10 cellular contexts compared by ENCODE assay signal in genomic region chr13:114134111-114134943, GRCh38. TPM values are rescaled to one million over a fixed set of nuclear protein-coding genes. Genes with fewer than 3 reads are reported as not detected.
DNase-seq lines count a peak whose midpoint lies in the region; ATAC-seq, FAIRE-seq and TF ChIP-seq lines count a peak whose summit lies in the region.
"Had no signal": no experiment of that assay in that cellular context is flagged by ENCODE, and none has a peak within 500 bp of the region (broad histone marks: within the 10 kb centered on the region; RNA-seq: fewer than 3 reads in every experiment).

No MANE protein-coding gene starts in this region.

- peaks cover 0 to 32% (median 7%) of the 10 kb centered on the region in 11 experiments; a peak in 7 of 22 replicates for H4K20me1 ChIP-seq in BLaER1 treated with 17β-estradiol and CSF1 and Interleukin-3, amounts not matched to agents 10 nM and 100 nM

- H3K4me1 Mint-ChIP-seq in activated CD8-positive, alpha-beta T cell treated with anti-CD3 and anti-CD28 coated beads for 36 hours (ENCODE audit: low read depth): peaks cover 14% of the 10 kb centered on the region

- no peaks in the 10 kb centered on the region for H3K27me3 Mint-ChIP-seq in activated CD8-positive, alpha-beta T cell treated with anti-CD3 and anti-CD28 coated beads for 36 hours

- peaks cover 26 to 43% (median 34%) of the 10 kb centered on the region in 10 experiments for H3K4me1 ChIP-seq in BLaER1 treated with 17β-estradiol and CSF1 and Interleukin-3, amounts not matched to agents 10 nM and 100 nM
- peaks cover 20% of the 10 kb centered on the region for H3K4me1 ChIP-seq in mucosa of descending colon (ENCODE audit: low read depth)

- H3K9me3 ChIP-seq in BLaER1 treated with 17β-estradiol and CSF1 and Interleukin-3, amounts not matched to agents 10 nM and 100 nM (replicated peaks in 1 of 11): no peaks in the 10 kb centered on the region; a peak in 1 of 22 replicates
- no peaks in the 10 kb centered on the region for H3K9me3 ChIP-seq in mucosa of descending colon

- peak overlapping the region in 4 of 10 experiments; percentile 6 to 36 (median 28); a peak in 3 of 20 replicates for H3K4me3 ChIP-seq in BLaER1 treated with 17β-estradiol and CSF1 and Interleukin-3, amounts not matched to agents 10 nM and 100 nM
- H3K4me3 ChIP-seq in mucosa of descending colon: no peak overlapping the region

- no peak for ATAC-seq in activated CD8-positive, alpha-beta T cell treated with anti-CD3 and anti-CD28 coated beads for 36 hours
- ATAC-seq in mucosa of descending colon: peak; percentile 36
- no peak for ATAC-seq in GM19324 (IDR thresholded peaks at IDR 0.05; ENCODE audit: low FRiP score, unreplicated experiment)

- no peak for TF ChIP-seq POLR2A in GM12892 (IDR thresholded peaks at IDR 0.05; ENCODE audit: low read depth, low read length)

- H3K9me3 Mint-ChIP-seq in activated CD8-positive, alpha-beta T cell treated with anti-CD3 and anti-CD28 coated beads for 36 hours: peaks cover 2% of the 10 kb centered on the region

- H3K27ac Mint-ChIP-seq in activated CD8-positive, alpha-beta T cell treated with anti-CD3 and anti-CD28 coated beads for 36 hours: peak overlapping the region; percentile 11

- intact Hi-C loops in activated CD8-positive, alpha-beta T cell treated with anti-CD3 and anti-CD28 coated beads for 36 hours (cut with micrococcal nuclease): no loop called here
- intact Hi-C loops in mucosa of descending colon (cut with DNase I, micrococcal nuclease): loop anchor here in 1 of 2 donors (5.0 kb wide), 1 partner anchor 67 kb away; no protein-coding TSS in a partner anchor

- peak overlapping the region in 7 of 11 experiments; percentile 0 to 50 (median 41); a peak in 9 of 22 replicates for H3K9ac ChIP-seq in BLaER1 treated with 17β-estradiol and CSF1 and Interleukin-3, amounts not matched to agents 10 nM and 100 nM

- H3K36me3 Mint-ChIP-seq in activated CD8-positive, alpha-beta T cell treated with anti-CD3 and anti-CD28 coated beads for 36 hours (ENCODE audit: low read depth): peaks cover 10% of the 10 kb centered on the region

- TF ChIP-seq CTCF in activated CD8-positive, alpha-beta T cell treated with anti-CD3 and anti-CD28 coated beads for 36 hours (IDR thresholded peaks at IDR 0.05): no peak
- no peak for TF ChIP-seq CTCF in mucosa of descending colon (IDR thresholded peaks at IDR 0.05)

- no peaks in the 10 kb centered on the region for H3K36me3 ChIP-seq in BLaER1 treated with 17β-estradiol and CSF1 and Interleukin-3, amounts not matched to agents 10 nM and 100 nM
- no peaks in the 10 kb centered on the region for H3K36me3 ChIP-seq in mucosa of descending colon (ENCODE audit: low read depth)

- POLR2A ChIA-PET in activated CD8-positive, alpha-beta T cell treated with anti-CD3 and anti-CD28 coated beads for 36 hours (lab: Charles Lee): interaction anchor here (1.4 kb wide), 1 partner anchor 10 kb away, joined by 4 read pairs; no protein-coding TSS in a partner anchor

- CTCF ChIA-PET in activated CD8-positive, alpha-beta T cell treated with anti-CD3 and anti-CD28 coated beads for 36 hours (lab: Charles Lee): interaction anchor here (0.7 kb wide), 1 partner anchor 92 kb away, joined by 3 read pairs; no protein-coding TSS in a partner anchor

- peak; percentile 17 for FAIRE-seq in GM12892 (lab: Jason Lieb, UNC)

- DNase-seq in GM12892 (ENCODE audit: insufficient read length) (no peak), mucosa of descending colon (peak in 2 of 3 donors; percentile 58 to 67), NCI-H226 (no peak), LoVo (ENCODE audit: low spot score) (no peak), dermis blood vessel endothelial cell (no peak)
- peak; percentile 30 for DNase-seq in activated CD8-positive, alpha-beta T cell treated with anti-CD3 and anti-CD28 coated beads for 36 hours
- DNase-seq: hypothalamus, OCI-M1 had no signal

- H3K27me3 ChIP-seq in BLaER1 treated with 17β-estradiol and CSF1 and Interleukin-3, amounts not matched to agents 10 nM and 100 nM: no peaks in the 10 kb centered on the region

- peak overlapping the region in 8 of 11 experiments; percentile 1 to 60 (median 36); a peak in 10 of 22 replicates for H3K27ac ChIP-seq in BLaER1 treated with 17β-estradiol and CSF1 and Interleukin-3, amounts not matched to agents 10 nM and 100 nM

- H3K4me2 ChIP-seq in BLaER1 treated with 17β-estradiol and CSF1 and Interleukin-3, amounts not matched to agents 10 nM and 100 nM: peak overlapping the region; percentile 56 to 87 (median 74)

- H3K4me3 Mint-ChIP-seq in activated CD8-positive, alpha-beta T cell treated with anti-CD3 and anti-CD28 coated beads for 36 hours: peak overlapping the region; percentile 58

RNA-seq across cellular contexts. Expression of gene RASA3, which starts 1.9 kb away (rescaled TPM):
- 15.6 TPM for polyA plus RNA-seq in GM12892 (2012; ENCODE audit: missing spikeins)
- 10 to 100 TPM; 28.9 to 32.3 TPM for total RNA-seq in activated CD8-positive, alpha-beta T cell treated with anti-CD3 and anti-CD28 coated beads for 36 hours
- total RNA-seq in mucosa of descending colon (10 to 100 TPM in 1 of 3 donors, 1 to 10 TPM in 2; 7.9 to 19.0 (median 8.4) TPM), dermis blood vessel endothelial cell (35.4 and 51.4 TPM in 2 replicates)

RNA-seq across cellular contexts. Expression of gene CFAP97D2, which starts 44.7 kb away (rescaled TPM):
- not detected for polyA plus RNA-seq in GM12892 (2012; ENCODE audit: missing spikeins)
- total RNA-seq in activated CD8-positive, alpha-beta T cell treated with anti-CD3 and anti-CD28 coated beads for 36 hours: not detected
- not detected for total RNA-seq in mucosa of descending colon
- total RNA-seq in dermis blood vessel endothelial cell: not detected in 2 replicates

Comparison
In these comparisons a context has a peak if more than half of its experiments do, and no peak if none do; other contexts are left out.
1. DNase-seq: peak in activated CD8-positive, alpha-beta T cell treated with anti-CD3 and anti-CD28 coated beads for 36 hours (single experiment) and mucosa of descending colon (2 of 3); none in GM12892 (single experiment), NCI-H226 (single experiment), LoVo (single experiment) and dermis blood vessel endothelial cell (single experiment).